1 cellular context compared by ENCODE assay signal in genomic region chr18:28167835-28168349, GRCh38.
TF ChIP-seq lines count a peak whose summit lies in the region.

No MANE protein-coding gene starts in this region.

TF ChIP-seq in HepG2, 621 proteins besides CTCF, POLR2A, EP300 and RAD21 (continued from another document):
- TF ChIP-seq ZNF281 (CRISPR knock-in tag; IDR thresholded peaks at IDR 0.05; ENCODE audit: borderline replicate concordance): 0 out of 2 replicates have a peak, but pooled peaks have one; percentile 20
- TF ChIP-seq TCF7 (IDR thresholded peaks at IDR 0.05; ENCODE audit: low read depth): 0 out of 2 replicates have a peak, but pooled peaks have one; percentile 27
- peak; percentile 72 for TF ChIP-seq PHF21A (CRISPR knock-in tag; IDR thresholded peaks at IDR 0.05)
- peak; percentile 98 for TF ChIP-seq NCOR1 (IDR thresholded peaks at IDR 0.05; ENCODE audit: borderline replicate concordance, low read length)
- TF ChIP-seq FOXA3 (CRISPR knock-in tag; IDR thresholded peaks at IDR 0.05): peak; percentile 89
- peak; percentile 36; the same call in 1 of the 2 replicates for TF ChIP-seq SALL1 (CRISPR knock-in tag; IDR thresholded peaks at IDR 0.05)
- TF ChIP-seq ATF2 (CRISPR knock-in tag; IDR thresholded peaks at IDR 0.05): 0 out of 2 replicates have a peak, but pooled peaks have one; percentile 54
- TF ChIP-seq SIX1 (CRISPR knock-in tag; IDR thresholded peaks at IDR 0.05; ENCODE audit: borderline replicate concordance): peak; percentile 94; the same call in 1 of the 2 replicates
- no peak for TF ChIP-seq LCORL (IDR thresholded peaks at IDR 0.05)
- 0 out of 2 replicates have a peak, but pooled peaks have one; percentile 38 for TF ChIP-seq LCORL (CRISPR knock-in tag; IDR thresholded peaks at IDR 0.05)
- TF ChIP-seq HNF1A (IDR thresholded peaks at IDR 0.05; ENCODE audit: low read depth): peak; percentile 53; the same call in 1 of the 2 replicates
- TF ChIP-seq HNF1A (CRISPR knock-in tag; IDR thresholded peaks at IDR 0.05; ENCODE audit: borderline replicate concordance): peak; percentile 43; the same call in 1 of the 2 replicates
- no peak for TF ChIP-seq GABPA (IDR thresholded peaks at IDR 0.05; ENCODE audit: low read depth, low read length)
- no peak for TF ChIP-seq GABPA (CRISPR knock-in tag; IDR thresholded peaks at IDR 0.05; ENCODE audit: low read depth)
- peak; percentile 79 for TF ChIP-seq NCOA2 (CRISPR knock-in tag; IDR thresholded peaks at IDR 0.05)
- peak; percentile 76 for TF ChIP-seq CREM (IDR thresholded peaks at IDR 0.05)
- TF ChIP-seq CREM (CRISPR knock-in tag; IDR thresholded peaks at IDR 0.05): no peak
- TF ChIP-seq ZNF816 (CRISPR knock-in tag; IDR thresholded peaks at IDR 0.05; ENCODE audit: borderline replicate concordance): no peak; the same call in 1 of the 2 replicates
- TF ChIP-seq RARA (CRISPR knock-in tag; IDR thresholded peaks at IDR 0.05): peak; percentile 82
- TF ChIP-seq PCBP1 (IDR thresholded peaks at IDR 0.05; ENCODE audit: borderline replicate concordance, low read depth, low read length): no peak
- TF ChIP-seq CCDC6 (CRISPR knock-in tag; IDR thresholded peaks at IDR 0.05): no peak
- 0 out of 2 replicates have a peak, but pooled peaks have one; percentile 20 for TF ChIP-seq REPIN1 (CRISPR knock-in tag; IDR thresholded peaks at IDR 0.05; ENCODE audit: borderline replicate concordance, low read depth)
- TF ChIP-seq ISL2 (CRISPR knock-in tag; IDR thresholded peaks at IDR 0.05): 0 out of 2 replicates have a peak, but pooled peaks have one; percentile 40
- peak; percentile 52 for TF ChIP-seq RXRB (CRISPR knock-in tag; IDR thresholded peaks at IDR 0.05; ENCODE audit: borderline replicate concordance)
- no peak for TF ChIP-seq TMF1 (CRISPR knock-in tag; IDR thresholded peaks at IDR 0.05; ENCODE audit: low read depth)
- peak; percentile 21; the same call in 1 of the 2 replicates for TF ChIP-seq TGIF2 (CRISPR knock-in tag; IDR thresholded peaks at IDR 0.05)
- TF ChIP-seq MIXL1 (CRISPR knock-in tag; IDR thresholded peaks at IDR 0.05): peak; percentile 57; the same call in 1 of the 2 replicates
- TF ChIP-seq ZNF609 (CRISPR knock-in tag; IDR thresholded peaks at IDR 0.05; ENCODE audit: borderline replicate concordance): peak; percentile 78; the same call in 1 of the 2 replicates
- TF ChIP-seq SOX6 (IDR thresholded peaks at IDR 0.05): no peak
- peak; percentile 87 for TF ChIP-seq SOX6 (CRISPR knock-in tag; IDR thresholded peaks at IDR 0.05)
- peak; percentile 79 for TF ChIP-seq TBL1XR1 (IDR thresholded peaks at IDR 0.05; ENCODE audit: borderline replicate concordance, low read length, partially characterized antibody)
- peak; percentile 75; the same call in 1 of the 2 replicates for TF ChIP-seq SOX5 (CRISPR knock-in tag; IDR thresholded peaks at IDR 0.05; ENCODE audit: borderline replicate concordance)
- TF ChIP-seq ASH2L (IDR thresholded peaks at IDR 0.05; ENCODE audit: insufficient read length, low read depth, low read length): peak; percentile 96
TF ChIP-seq in HepG2: peak in this region for 73.
